Comparison of ENCODE assay signal across 15 cellular contexts in the genomic region with DNA sequence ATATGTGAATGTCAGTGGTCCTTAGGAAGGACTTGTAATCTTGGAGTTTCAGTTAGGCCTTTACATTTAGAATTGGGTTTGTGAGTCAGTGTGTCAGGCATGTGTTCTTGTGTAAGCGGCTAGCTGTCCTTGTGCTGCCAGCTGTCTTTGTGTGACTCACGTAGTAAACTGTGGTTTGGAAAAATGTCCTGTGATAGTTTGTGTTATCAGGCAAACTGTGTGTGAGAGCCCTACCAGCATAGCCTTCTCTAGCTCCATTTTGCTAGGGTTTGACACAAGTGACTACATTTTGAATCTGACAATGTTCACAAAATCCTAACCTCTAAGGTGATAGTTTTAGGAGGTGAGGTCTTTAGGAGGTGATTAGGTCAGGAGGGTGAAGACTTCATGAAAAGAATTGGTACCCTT. TPM values are rescaled to one million over a fixed set of nuclear protein-coding genes. Genes with fewer than 3 reads are reported as not detected.
DNase-seq lines count a peak whose midpoint lies in the region; FAIRE-seq and TF ChIP-seq lines count a peak whose summit lies in the region.
"Had no signal": no experiment of that assay in that cellular context is flagged by ENCODE, and none has a peak within 500 bp of the region (broad histone marks: within the 10 kb centered on the region; RNA-seq: fewer than 3 reads in every experiment).

No MANE protein-coding gene starts in this region.

- TF ChIP-seq CTCF in MCF 10A (IDR thresholded peaks at IDR 0.05; ENCODE audit: unreplicated experiment), result no peak
- TF ChIP-seq CTCF in breast epithelium (IDR thresholded peaks at IDR 0.05), result no peak

- H3K9me3 ChIP-seq in breast epithelium, result no peaks in the 10 kb centered on the region
- no peaks in the 10 kb centered on the region for H3K9me3 ChIP-seq in adipocyte (ENCODE audit: control insufficient read depth, low read length)
- H3K9me3 ChIP-seq: esophagus squamous epithelium, upper lobe of left lung had no signal

- no peak overlapping the region for H3K4me3 ChIP-seq in breast epithelium
- no peak overlapping the region for H3K4me3 ChIP-seq in adipocyte (ENCODE audit: low read length)
- H3K4me3 ChIP-seq: esophagus squamous epithelium, GM23338, upper lobe of left lung had no signal

- POLR2A ChIA-PET in MCF 10A (lab: Yijun Ruan, JAX), result interaction anchor here (0.6 to 2.3 kb wide), 11 partner anchors 9 to 1171 kb away, joined by 3 to 11 read pairs (median 4); a partner anchor contains a TSS

- H3K36me3 ChIP-seq in breast epithelium (no peaks in the 10 kb centered on the region), adipocyte (ENCODE audit: control insufficient read depth, insufficient read depth, low read length, severe bottlenecking) (no peaks in the 10 kb centered on the region)
- H3K36me3 ChIP-seq: esophagus squamous epithelium, upper lobe of left lung had no signal

- peaks cover 30% of the 10 kb centered on the region for H3K4me1 Mint-ChIP-seq in MCF 10A (ENCODE audit: insufficient read depth, unreplicated experiment)
- no peaks in the 10 kb centered on the region for H3K4me1 Mint-ChIP-seq in T-helper 2 cell treated with Interferon-gamma antibody and Interleukin-4, amounts not matched to agents 5 μg/mL and 100 μg/mL, for 36 hours (ENCODE audit: low read depth)
- H3K4me1 Mint-ChIP-seq: naive B cell had no signal

- TF ChIP-seq POLR2A in breast epithelium (IDR thresholded peaks at IDR 0.05), result no peak

- H3K9ac ChIP-seq in adipocyte (ENCODE audit: low read length), result no peak overlapping the region

- no TSS peak for BruUV-seq in MCF 10A (replicated peaks; lab: Mats Ljungman, UMichigan)

- CTCF ChIA-PET in MCF 10A (lab: Yijun Ruan, JAX), result interaction anchor here (1.3 to 4.3 kb wide), 3 partner anchors 88 to 153 kb away, joined by 3 to 39 read pairs (median 4); no protein-coding TSS in a partner anchor

- DNase-seq in MCF 10A (ENCODE audit: unreplicated experiment), result peak; percentile 93
- DNase-seq in breast epithelium (ENCODE audit: low spot score in 2 of 2), result no peak
- DNase-seq in adipocyte (ENCODE audit: low read depth), result peak; percentile 97
- peak; percentile 75 for DNase-seq in hepatic stellate cell (ENCODE audit: low spot score)
- DNase-seq in urothelium cell line (ENCODE audit: low spot score), result peak; percentile 84
- no peak for DNase-seq in T-helper 2 cell treated with Interferon-gamma antibody and Interleukin-4, amounts not matched to agents 5 μg/mL and 100 μg/mL, for 36 hours (ENCODE audit: low spot score)
- no peak for DNase-seq in NCI-H1417 (lab: John Stamatoyannopoulos, UW)
- DNase-seq in NCI-H1092 (lab: John Stamatoyannopoulos, UW), result no peak
- DNase-seq: esophagus squamous epithelium; naive B cell; NCI-H2171; stimulated activated CD4-positive, alpha-beta T cell treated with anti-CD3 and anti-CD28 coated beads, Interleukin-4, amount 100 ng/mL, for 1 hour had no signal

- no peaks in the 10 kb centered on the region for H3K4me1 ChIP-seq in breast epithelium
- H3K4me1 ChIP-seq in adipocyte (ENCODE audit: control insufficient read depth, insufficient read depth, low read length), result peaks cover 28% of the 10 kb centered on the region
- H3K4me1 ChIP-seq: upper lobe of left lung had no signal

- no peaks in the 10 kb centered on the region for H3K27me3 ChIP-seq in breast epithelium
- no peaks in the 10 kb centered on the region for H3K27me3 ChIP-seq in adipocyte (replicated peaks; ENCODE audit: control insufficient read depth, insufficient read depth, low read length)
- H3K27me3 ChIP-seq: upper lobe of left lung had no signal

- H3K27ac Mint-ChIP-seq in MCF 10A (ENCODE audit: low read depth, unreplicated experiment), result peak overlapping the region; percentile 78
- H3K27ac Mint-ChIP-seq in T-helper 2 cell treated with Interferon-gamma antibody and Interleukin-4, amounts not matched to agents 5 μg/mL and 100 μg/mL, for 36 hours, result no peak overlapping the region
- H3K27ac Mint-ChIP-seq: GM23338, naive B cell had no signal

- no peak overlapping the region for H3K27ac ChIP-seq in breast epithelium
- H3K27ac ChIP-seq: esophagus squamous epithelium, upper lobe of left lung had no signal

- peak; percentile 66 for FAIRE-seq in urothelium cell line (lab: Jason Lieb, UNC)
- FAIRE-seq: A204.1 had no signal

- intact Hi-C loops in MCF 10A (cut with micrococcal nuclease), result no loop called here
- intact Hi-C loops in breast epithelium (cut with DNase I; ENCODE audit: low total_unique reads), result no loop called here

- no peaks in the 10 kb centered on the region for H3K9me3 Mint-ChIP-seq in MCF 10A (ENCODE audit: unreplicated experiment)
- H3K9me3 Mint-ChIP-seq in T-helper 2 cell treated with Interferon-gamma antibody and Interleukin-4, amounts not matched to agents 5 μg/mL and 100 μg/mL, for 36 hours, result no peaks in the 10 kb centered on the region
- H3K9me3 Mint-ChIP-seq: GM23338, naive B cell had no signal

- H3K27me3 Mint-ChIP-seq in MCF 10A (ENCODE audit: insufficient read depth, unreplicated experiment), result no peaks in the 10 kb centered on the region
- H3K27me3 Mint-ChIP-seq in T-helper 2 cell treated with Interferon-gamma antibody and Interleukin-4, amounts not matched to agents 5 μg/mL and 100 μg/mL, for 36 hours (ENCODE audit: low read depth), result peaks cover 19% of the 10 kb centered on the region
- H3K27me3 Mint-ChIP-seq: naive B cell had no signal

- no peak overlapping the region for H3K4me3 Mint-ChIP-seq in MCF 10A (ENCODE audit: unreplicated experiment)
- no peak overlapping the region for H3K4me3 Mint-ChIP-seq in T-helper 2 cell treated with Interferon-gamma antibody and Interleukin-4, amounts not matched to agents 5 μg/mL and 100 μg/mL, for 36 hours
- H3K4me3 Mint-ChIP-seq: GM23338, naive B cell had no signal

- peaks cover 7% of the 10 kb centered on the region for H3K36me3 Mint-ChIP-seq in MCF 10A (ENCODE audit: insufficient read depth, unreplicated experiment)
- H3K36me3 Mint-ChIP-seq in T-helper 2 cell treated with Interferon-gamma antibody and Interleukin-4, amounts not matched to agents 5 μg/mL and 100 μg/mL, for 36 hours (ENCODE audit: low read depth), result no peaks in the 10 kb centered on the region
- H3K36me3 Mint-ChIP-seq: naive B cell had no signal

RNA-seq across cellular contexts. Expression of a gene that starts 6.9 kb away (rescaled TPM):
- 11.5 and 17.7 TPM in 2 replicates for total RNA-seq in MCF 10A (2022)
- total RNA-seq in breast epithelium, result 10 to 100 TPM; 10.8 to 16.0 (median 11.5) TPM

Comparison
In these comparisons a context has a peak if more than half of its experiments do, and no peak if none do; other contexts are left out.
1. DNase-seq: peak in MCF 10A (single experiment), adipocyte (single experiment), hepatic stellate cell (single experiment) and urothelium cell line (single experiment); none in breast epithelium (0 of 2), T-helper 2 cell treated with Interferon-gamma antibody and Interleukin-4, amounts not matched to agents 5 μg/mL and 100 μg/mL, for 36 hours (single experiment), NCI-H1417 (0 of 3) and NCI-H1092 (single experiment).